ENCODE assay signal across 8 cellular contexts in the genomic region with DNA sequence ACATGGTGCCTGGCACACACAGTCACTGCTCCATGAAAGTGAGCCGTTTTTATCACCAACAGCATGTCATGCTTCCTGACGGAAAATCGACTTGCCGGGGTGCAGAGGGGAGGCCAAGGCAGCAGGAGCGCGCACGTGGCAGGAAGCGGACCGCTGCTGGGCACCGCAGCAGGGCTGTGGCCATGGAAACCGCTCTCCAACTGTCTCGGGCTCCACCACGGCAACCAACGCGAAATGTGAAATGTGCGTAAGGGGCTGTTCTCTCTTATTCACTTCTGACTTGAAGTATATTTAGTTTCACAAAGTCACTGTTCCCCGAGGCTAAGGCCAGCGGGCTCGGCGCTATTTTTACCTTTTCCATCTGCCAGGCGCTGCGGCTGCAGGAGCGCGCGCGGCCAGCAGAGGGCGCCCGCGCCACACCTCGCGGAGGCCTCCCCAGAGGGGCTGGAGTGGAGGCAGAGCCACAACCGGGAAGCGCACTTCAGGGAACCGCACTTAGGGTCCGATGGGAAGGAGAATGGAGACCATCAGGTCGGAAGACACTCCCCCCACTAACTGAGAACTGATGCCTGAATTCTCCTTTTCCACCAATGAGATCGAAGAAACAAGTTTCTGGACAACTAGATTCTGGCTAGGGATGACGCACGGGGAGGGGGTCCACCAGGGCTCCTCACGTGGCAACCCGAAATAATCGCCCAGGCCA.
DNase-seq lines count a peak whose midpoint lies in the region; ATAC-seq and TF ChIP-seq lines count a peak whose summit lies in the region.

No MANE protein-coding gene starts in this region.

- no peak overlapping the region for H3K4me3 ChIP-seq in HL-60 (replicated peaks; ENCODE audit: insufficient read depth, low read length)
- no peak overlapping the region for H3K4me3 ChIP-seq in cardiac fibroblast (replicated peaks in 1 of 2; ENCODE audit: low read depth in 2 of 2, low read length in 2 of 2)

- TF ChIP-seq CTCF in HL-60 (IDR thresholded peaks at IDR 0.05; ENCODE audit: insufficient read depth, low read length) (peak; percentile 88), cardiac fibroblast (IDR thresholded peaks at IDR 0.05; ENCODE audit: low read depth, low read length) (peak; percentile 82)

- H3K27ac ChIP-seq in HL-60 (replicated peaks) = no peak overlapping the region

- ATAC-seq in HG03439 (IDR thresholded peaks at IDR 0.05; ENCODE audit: unreplicated experiment) = no peak

- H3K27me3 ChIP-seq in HL-60 (ENCODE audit: insufficient read depth, poor library complexity, severe bottlenecking) = no peaks in the 10 kb centered on the region

- peak in 13 of 14 donors; percentile 12 to 83 (median 35) for DNase-seq in C1 segment of cervical spinal cord (lab: John Stamatoyannopoulos, UW)
- DNase-seq in HL-60 (ENCODE audit: low read depth in 1 of 2, low spot score in 1 of 2) = peak in 1 of 2 experiments; percentile 49
- peak; percentile 39 to 55 (median 46) for DNase-seq in activated CD4-positive, CD25-positive, alpha-beta regulatory T cell (lab: John Stamatoyannopoulos, UW)
- DNase-seq in cardiac fibroblast (ENCODE audit: low read depth in 2 of 2) = peak; percentile 55 to 65
- peak; percentile 83 for DNase-seq in islet precursor cell
- DNase-seq in stimulated activated CD4-positive, alpha-beta T cell treated with anti-CD3 and anti-CD28 coated beads, Interleukin-1b, Interleukin-23, amount 100 ng/mL, for 48 hours = peak; percentile 46
- DNase-seq in NCI-H446 (lab: John Stamatoyannopoulos, UW) = no peak

Comparison
In these comparisons a context has a peak if more than half of its experiments do, and no peak if none do; other contexts are left out.
1. DNase-seq: peak in C1 segment of cervical spinal cord (13 of 14), activated CD4-positive, CD25-positive, alpha-beta regulatory T cell (4 of 4), cardiac fibroblast (2 of 2), islet precursor cell (single experiment) and stimulated activated CD4-positive, alpha-beta T cell treated with anti-CD3 and anti-CD28 coated beads, Interleukin-1b, Interleukin-23, amount 100 ng/mL, for 48 hours (single experiment); none in NCI-H446 (0 of 2).